In the genomic region with DNA sequence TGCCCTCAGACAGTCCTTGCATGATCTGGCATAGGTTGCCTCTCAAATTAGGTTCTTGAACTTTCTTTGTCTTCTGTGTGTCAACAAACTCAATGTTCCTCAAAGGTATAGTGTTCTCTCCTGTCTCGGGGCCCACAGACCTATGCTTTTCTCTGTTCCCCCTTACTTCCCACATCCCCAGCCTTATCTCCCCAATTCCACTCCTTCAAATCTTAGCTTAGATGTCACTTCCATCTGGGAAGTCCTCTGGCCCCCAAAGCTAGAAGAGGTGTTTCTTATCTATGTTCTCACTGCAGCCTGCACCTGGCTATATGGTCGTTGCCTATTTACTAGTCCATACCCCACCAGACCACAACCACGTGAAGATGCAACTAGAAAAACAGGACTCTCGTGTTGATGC, we compare ENCODE assay signal across 5 cellular contexts.
"Had no signal": no experiment of that assay in that cellular context is flagged by ENCODE, and none has a peak within 500 bp of the region (broad histone marks: within the 10 kb centered on the region; RNA-seq: fewer than 3 reads in every experiment).

No MANE protein-coding gene starts in this region.

- H3K4me1 Mint-ChIP-seq: IgD-negative memory B cell had no signal

- H3K9me3 Mint-ChIP-seq: IgD-negative memory B cell had no signal

- H3K27ac Mint-ChIP-seq: IgD-negative memory B cell had no signal

- H3K27ac ChIP-seq: HL-60 had no signal

- DNase-seq: IMR-90, KBM-7 had no signal

- H3K4me3 ChIP-seq: K562 had no signal

- H3K36me3 Mint-ChIP-seq: IgD-negative memory B cell had no signal

- H3K4me3 Mint-ChIP-seq: IgD-negative memory B cell had no signal
